ENCODE assay signal across 8 cellular contexts in genomic region chr21:38660333-38661295, GRCh38.
DNase-seq lines count a peak whose midpoint lies in the region; ATAC-seq and TF ChIP-seq lines count a peak whose summit lies in the region.

No MANE protein-coding gene starts in this region.

- POLR2A ChIA-PET in HEK293 (lab: Yijun Ruan, JAX), result no interaction called here

- WGBS in right cardiac atrium, result 2% methylated on average over 121 of the region's 121 CpGs

- H3K36me3 ChIP-seq in HEK293 (ENCODE audit: control insufficient read depth in 2 of 2, insufficient read depth in 1 of 2, low read length in 2 of 2), result no peaks in the 10 kb centered on the region

- DNase-seq in activated T-cell treated with anti-CD3 and anti-CD28 coated beads, Interleukin-2, amount 50 U/mL, for 24 hours, result peak; percentile 29
- DNase-seq in right cardiac atrium, result peak; percentile 46 to 74 (median 57)
- DNase-seq in NCI-H510A treated with DMSO at 0.1 percent for 48 hours (lab: John Stamatoyannopoulos, UW), result no peak
- no peak for DNase-seq in stimulated activated naive CD4-positive, alpha-beta T cell (lab: John Stamatoyannopoulos, UW)
- no peak for DNase-seq in inferior parietal cortex (ENCODE audit: extremely low spot score)

- CTCF ChIA-PET in HEK293 (lab: Yijun Ruan, JAX), result interaction anchor here (0.6 to 1.7 kb wide), 2 partner anchors 8 to 99 kb away, joined by 4 read pairs; no protein-coding TSS in a partner anchor

- H3K27me3 ChIP-seq in right cardiac atrium (ENCODE audit: control insufficient read depth, insufficient read depth), result no peaks in the 10 kb centered on the region

- H3K27ac ChIP-seq in HEK293 (ENCODE audit: extremely low read depth, low read depth, low read length), result no peak overlapping the region
- no peak overlapping the region for H3K27ac ChIP-seq in right cardiac atrium (ENCODE audit: low read length)
- peak overlapping the region in 5 of 21 experiments; percentile 1 to 50 (median 13) for H3K27ac ChIP-seq in skin epidermis

- H3K4me1 ChIP-seq in HEK293 (ENCODE audit: control insufficient read depth, insufficient read depth, low read length) (peaks cover 3% of the 10 kb centered on the region; the same call in 1 of the 2 replicates), right cardiac atrium (ENCODE audit: control insufficient read depth, insufficient read depth, low read length) (peaks cover 3% of the 10 kb centered on the region)

- peak; percentile 81 for ATAC-seq in right cardiac atrium
- ATAC-seq in GM19328 (IDR thresholded peaks at IDR 0.05; ENCODE audit: unreplicated experiment), result no peak

- TF ChIP-seq CTCF in HEK293 (tag by site-specific recombination; IDR thresholded peaks at IDR 0.05), result no peak

- H3K27ac Mint-ChIP-seq in activated T-cell treated with anti-CD3 and anti-CD28 coated beads, Interleukin-2, amount 50 U/mL, for 24 hours, result no peak overlapping the region

- H3K4me3 ChIP-seq in HEK293 (ENCODE audit: low read depth, low read length) (peak overlapping the region; percentile 32), right cardiac atrium (ENCODE audit: low read length) (peak overlapping the region; percentile 49), skin epidermis (peak overlapping the region; percentile 33 to 49 (median 38))

- H3K36me3 Mint-ChIP-seq in activated T-cell treated with anti-CD3 and anti-CD28 coated beads, Interleukin-2, amount 50 U/mL, for 24 hours (ENCODE audit: low read depth), result no peaks in the 10 kb centered on the region

- peak overlapping the region; percentile 53 for H3K4me3 Mint-ChIP-seq in activated T-cell treated with anti-CD3 and anti-CD28 coated beads, Interleukin-2, amount 50 U/mL, for 24 hours

- intact Hi-C loops in right cardiac atrium (cut with DNase I), result no loop called here

- H3K4me1 Mint-ChIP-seq in activated T-cell treated with anti-CD3 and anti-CD28 coated beads, Interleukin-2, amount 50 U/mL, for 24 hours (ENCODE audit: low read depth), result peaks cover 11% of the 10 kb centered on the region

- H3K9me3 ChIP-seq in HEK293 (ENCODE audit: control insufficient read depth, insufficient read depth, low read depth, low read length), result no peaks in the 10 kb centered on the region
- no peaks in the 10 kb centered on the region for H3K9me3 ChIP-seq in right cardiac atrium (ENCODE audit: control insufficient read depth, low read length)

- H3K27me3 Mint-ChIP-seq in activated T-cell treated with anti-CD3 and anti-CD28 coated beads, Interleukin-2, amount 50 U/mL, for 24 hours, result peaks cover 80% of the 10 kb centered on the region

- no peaks in the 10 kb centered on the region for H3K9me3 Mint-ChIP-seq in activated T-cell treated with anti-CD3 and anti-CD28 coated beads, Interleukin-2, amount 50 U/mL, for 24 hours

TF ChIP-seq in HEK293, 187 proteins besides CTCF, POLR2A, EP300 and RAD21 (continues in another document):
- peak; percentile 41; the same call in 1 of the 2 replicates for TF ChIP-seq GLIS2 (tag by site-specific recombination; IDR thresholded peaks at IDR 0.05)
- TF ChIP-seq ZNF398 (tag by site-specific recombination; IDR thresholded peaks at IDR 0.05), result peak; percentile 87
- peak; percentile 17; the same call in 1 of the 2 replicates for TF ChIP-seq IKZF3 (tag by site-specific recombination; IDR thresholded peaks at IDR 0.05)
- peak; percentile 92 for TF ChIP-seq PRDM1 (tag by site-specific recombination; IDR thresholded peaks at IDR 0.05)
- TF ChIP-seq ZNF335 (tag by site-specific recombination; conservative IDR thresholded peaks at IDR 0.05), result peak; percentile 48
- peak; percentile 96 for TF ChIP-seq SP3 (tag by site-specific recombination; IDR thresholded peaks at IDR 0.05)
- peak; percentile 92 for TF ChIP-seq ZNF777 (tag by site-specific recombination; IDR thresholded peaks at IDR 0.05; ENCODE audit: borderline replicate concordance)
- no peak for TF ChIP-seq ZBTB11 (tag by site-specific recombination; conservative IDR thresholded peaks at IDR 0.05; ENCODE audit: low read depth)
- no peak for TF ChIP-seq ZNF155 (tag by site-specific recombination; IDR thresholded peaks at IDR 0.05)
- TF ChIP-seq KLF17 (tag by site-specific recombination; IDR thresholded peaks at IDR 0.05), result peak; percentile 46
- 0 out of 2 replicates have a peak, but pooled peaks have one; percentile 15 for TF ChIP-seq ZBTB21 (tag by site-specific recombination; IDR thresholded peaks at IDR 0.05)
- TF ChIP-seq ZNF391 (tag by site-specific recombination; IDR thresholded peaks at IDR 0.05; ENCODE audit: borderline replicate concordance, low read depth), result 0 out of 2 replicates have a peak, but pooled peaks have one; percentile 30
- 0 out of 2 replicates have a peak, but pooled peaks have one; percentile 26 for TF ChIP-seq ZSCAN23 (tag by site-specific recombination; IDR thresholded peaks at IDR 0.05)
- no peak for TF ChIP-seq ZNF140 (tag by site-specific recombination; IDR thresholded peaks at IDR 0.05)
- TF ChIP-seq ZNF514 (tag by site-specific recombination; IDR thresholded peaks at IDR 0.05), result no peak
- 0 out of 2 replicates have a peak, but pooled peaks have one; percentile 47 for TF ChIP-seq ZSCAN5A (tag by site-specific recombination; IDR thresholded peaks at IDR 0.05)
- TF ChIP-seq ZNF785 (tag by site-specific recombination; IDR thresholded peaks at IDR 0.05), result peak; percentile 96
- TF ChIP-seq ZNF513 (tag by site-specific recombination; IDR thresholded peaks at IDR 0.05), result peak; percentile 97

Comparison
In these comparisons a context has a peak if more than half of its experiments do, and no peak if none do; other contexts are left out.
1. DNase-seq: peak in activated T-cell treated with anti-CD3 and anti-CD28 coated beads, Interleukin-2, amount 50 U/mL, for 24 hours (single experiment) and right cardiac atrium (3 of 3); none in NCI-H510A treated with DMSO at 0.1 percent for 48 hours (single experiment), stimulated activated naive CD4-positive, alpha-beta T cell (0 of 6) and inferior parietal cortex (single experiment).
2. Peak in every context shown above with its lines, with median percentiles within 50 percentile points of each other: H3K4me3 ChIP-seq.